8 cellular contexts compared by ENCODE assay signal in the genomic region with DNA sequence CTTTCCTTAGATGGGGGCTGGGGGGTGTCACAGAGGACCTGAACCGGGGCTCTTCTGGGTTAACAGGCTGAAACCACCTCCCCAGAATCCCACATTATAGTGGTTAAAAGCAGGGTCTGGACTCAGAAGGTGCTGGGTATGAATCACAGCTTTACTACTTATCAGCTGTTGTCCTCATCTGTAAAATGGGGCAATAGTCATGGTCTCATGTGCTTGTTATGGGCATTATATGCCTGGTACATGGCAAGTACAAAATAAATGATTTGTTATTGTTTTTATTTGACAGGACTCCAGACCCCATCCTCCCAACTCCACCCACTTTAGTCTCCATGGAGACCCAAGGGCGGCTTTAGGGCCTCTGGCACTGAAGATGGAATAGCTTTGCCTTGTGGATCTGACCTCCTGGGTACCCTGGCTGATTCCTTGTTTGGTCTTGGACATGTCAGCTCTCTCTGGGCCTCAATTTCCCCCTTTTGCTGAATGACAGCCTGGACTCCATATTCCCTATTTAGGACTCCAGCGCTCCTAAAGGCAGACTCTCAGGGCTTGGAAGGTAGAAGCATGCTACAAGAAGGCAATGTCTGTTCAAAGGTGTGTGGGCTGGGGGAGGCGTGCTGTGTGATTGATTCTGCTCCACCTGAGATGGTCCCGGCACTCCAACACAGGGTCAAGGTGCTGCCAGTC. TPM values are rescaled to one million over a fixed set of nuclear protein-coding genes. Genes with fewer than 3 reads are reported as not detected.
A peak's percentile ranks its signal among the peaks of the same experiment; 100 is the strongest.
DNase-seq lines count a peak whose midpoint lies in the region; ATAC-seq and TF ChIP-seq lines count a peak whose summit lies in the region.

No MANE protein-coding gene starts in this region.

- peaks cover 3% of the 10 kb centered on the region for H3K79me1 ChIP-seq in neuronal stem cell (ENCODE audit: low read depth, low read length)

- H2AFZ ChIP-seq in Loucy (ENCODE audit: low read length) = peak overlapping the region; percentile 90
- peak overlapping the region; percentile 93 for H2AFZ ChIP-seq in neuronal stem cell (ENCODE audit: low read length)

- H3K9me3 ChIP-seq in Loucy (ENCODE audit: insufficient read depth, low read depth, low read length) (no peaks in the 10 kb centered on the region), neuronal stem cell (replicated peaks in 1 of 2; ENCODE audit: control insufficient read depth in 2 of 2, insufficient read depth in 1 of 2, low read depth in 1 of 2, low read length in 2 of 2) (no peaks in the 10 kb centered on the region)

- H3K4ac ChIP-seq in neuronal stem cell (ENCODE audit: low read length) = no peak overlapping the region

- H3K9ac ChIP-seq in Loucy (ENCODE audit: low read depth, low read length, poor library complexity, severe bottlenecking) = peak overlapping the region; percentile 84
- peak overlapping the region; percentile 83 for H3K9ac ChIP-seq in neuronal stem cell (ENCODE audit: low read depth, low read length, poor library complexity)

- DNase-seq in Calu3 = no peak
- no peak for DNase-seq in effector memory CD8-positive, alpha-beta T cell
- no peak for DNase-seq in neuronal stem cell (ENCODE audit: low spot score)
- DNase-seq in NCI-H128 (lab: John Stamatoyannopoulos, UW; ENCODE audit: unreplicated experiment) = no peak
- no peak for DNase-seq in NCI-H774 (lab: John Stamatoyannopoulos, UW)
- no peak for DNase-seq in SKM-1 (lab: John Stamatoyannopoulos, UW; ENCODE audit: unreplicated experiment)

- peak overlapping the region; percentile 91 for H3K4me3 Mint-ChIP-seq in Calu3 (ENCODE audit: low read depth, unreplicated experiment)
- H3K4me3 Mint-ChIP-seq in effector memory CD8-positive, alpha-beta T cell = peak overlapping the region; percentile 85 to 90

- no peaks in the 10 kb centered on the region for H3K27me3 Mint-ChIP-seq in Calu3 (ENCODE audit: unreplicated experiment)
- no peaks in the 10 kb centered on the region for H3K27me3 Mint-ChIP-seq in effector memory CD8-positive, alpha-beta T cell

- no peak overlapping the region for H4K91ac ChIP-seq in neuronal stem cell (ENCODE audit: low read depth, low read length, poor library complexity)

- H4K20me1 ChIP-seq in Loucy (ENCODE audit: insufficient read depth, low read length, poor library complexity, severe bottlenecking) = peaks cover 18% of the 10 kb centered on the region

- WGBS in neuronal stem cell (ENCODE audit: extremely low coverage in 2 of 2, insufficient read length in 2 of 2, insufficient replicate concordance in 1 of 2), 2 donors = no CpG with 5 or more reads among the region's 5 CpGs

- H4K8ac ChIP-seq in neuronal stem cell (ENCODE audit: low read depth, low read length) = no peak overlapping the region

- H3K27me3 ChIP-seq in Loucy (ENCODE audit: insufficient read depth, low read length, poor library complexity, severe bottlenecking) (no peaks in the 10 kb centered on the region), neuronal stem cell (ENCODE audit: control insufficient read depth in 3 of 3, insufficient read depth in 3 of 3, low read depth in 1 of 3, low read length in 3 of 3) (no peaks in the 10 kb centered on the region)

- H2BK15ac ChIP-seq in neuronal stem cell (ENCODE audit: low read length) = no peak overlapping the region

- no peak overlapping the region for H3K14ac ChIP-seq in neuronal stem cell (ENCODE audit: low read length)

- H2AK5ac ChIP-seq in neuronal stem cell (ENCODE audit: low read depth, low read length) = no peak overlapping the region

- H3K27ac ChIP-seq in neuronal stem cell (replicated peaks; ENCODE audit: low read length) = no peak overlapping the region

- ATAC-seq in effector memory CD8-positive, alpha-beta T cell (replicated peaks) = no peak
- ATAC-seq in GM19467 (IDR thresholded peaks at IDR 0.05; ENCODE audit: unreplicated experiment) = no peak

- H3K18ac ChIP-seq in neuronal stem cell (ENCODE audit: low read length) = peak overlapping the region; percentile 94

- BruUV-seq in Calu3 (replicated peaks; lab: Mats Ljungman, UMichigan) = no TSS peak

- peak overlapping the region; percentile 91 for H3K4me2 ChIP-seq in Loucy (ENCODE audit: low read depth, low read length, poor library complexity, severe bottlenecking)
- H3K4me2 ChIP-seq in neuronal stem cell (ENCODE audit: insufficient read depth, low read length, poor library complexity, severe bottlenecking) = peak overlapping the region; percentile 74

- TF ChIP-seq CTCF in Calu3 (IDR thresholded peaks at IDR 0.05; ENCODE audit: unreplicated experiment) (no peak), Loucy (conservative IDR thresholded peaks at IDR 0.05; ENCODE audit: low read length) (no peak)

- peaks cover 41% of the 10 kb centered on the region for H3K36me3 Mint-ChIP-seq in Calu3 (ENCODE audit: insufficient read depth, unreplicated experiment)
- H3K36me3 Mint-ChIP-seq in effector memory CD8-positive, alpha-beta T cell (ENCODE audit: insufficient read depth) = peaks cover 10% of the 10 kb centered on the region

- no peaks in the 10 kb centered on the region for H3F3A ChIP-seq in Loucy (ENCODE audit: low read depth)

- H3K23ac ChIP-seq in neuronal stem cell (ENCODE audit: low read depth, low read length, poor library complexity) = peak overlapping the region; percentile 94

- no peaks in the 10 kb centered on the region for H3K36me3 ChIP-seq in Loucy (ENCODE audit: insufficient read depth, low read length)
- peaks cover 0 to 4% of the 10 kb centered on the region in 2 donors for H3K36me3 ChIP-seq in neuronal stem cell (replicated peaks in 1 of 2; ENCODE audit: control insufficient read depth in 2 of 2, insufficient read depth in 2 of 2, low read length in 2 of 2)

- CTCF ChIA-PET in Calu3 (lab: Charles Lee) = interaction anchor here (0.6 to 1.4 kb wide), 4 partner anchors 27 to 1425 kb away, joined by 3 to 6 read pairs (median 4); a partner anchor contains a TSS

- H3K9me3 Mint-ChIP-seq in Calu3 (ENCODE audit: low read depth, unreplicated experiment) = no peaks in the 10 kb centered on the region
- no peaks in the 10 kb centered on the region for H3K9me3 Mint-ChIP-seq in effector memory CD8-positive, alpha-beta T cell

- no peak overlapping the region for H2BK12ac ChIP-seq in neuronal stem cell (ENCODE audit: low read length)

- peaks cover 28% of the 10 kb centered on the region for H3K4me1 Mint-ChIP-seq in Calu3 (ENCODE audit: low read depth, unreplicated experiment)
- peaks cover 29 to 37% of the 10 kb centered on the region in 2 donors for H3K4me1 Mint-ChIP-seq in effector memory CD8-positive, alpha-beta T cell (ENCODE audit: low read depth in 2 of 2)

- peak overlapping the region; percentile 92 for H2BK5ac ChIP-seq in neuronal stem cell (ENCODE audit: low read length)

- peaks cover 33% of the 10 kb centered on the region for H3K79me2 ChIP-seq in Loucy (ENCODE audit: insufficient read depth, low read length)

- H3K4me3 ChIP-seq in Loucy (ENCODE audit: low read length, poor library complexity, severe bottlenecking) (peak overlapping the region; percentile 98), neuronal stem cell (ENCODE audit: low read length in 2 of 2) (peak overlapping the region; percentile 69 to 78)

- H2BK120ac ChIP-seq in neuronal stem cell (ENCODE audit: low read depth, low read length) = no peak overlapping the region

- peaks cover 28% of the 10 kb centered on the region for H3K4me1 ChIP-seq in Loucy (ENCODE audit: insufficient read depth, low read length, poor library complexity, severe bottlenecking)
- H3K4me1 ChIP-seq in neuronal stem cell (ENCODE audit: control insufficient read depth in 2 of 2, insufficient read depth in 1 of 2, low read depth in 1 of 2, low read length in 2 of 2) = peaks cover 8 to 24% of the 10 kb centered on the region in 2 donors

- H3K9me2 ChIP-seq in Loucy (replicated peaks; ENCODE audit: low read depth, low read length) = no peaks in the 10 kb centered on the region

- intact Hi-C loops in Calu3 (cut with micrococcal nuclease; ENCODE audit: unreplicated experiment) = loop anchor here (5.0 kb wide), 1 partner anchor 113 kb away; a partner anchor contains a TSS

- peak overlapping the region; percentile 82 for H3K27ac Mint-ChIP-seq in Calu3 (ENCODE audit: unreplicated experiment)
- H3K27ac Mint-ChIP-seq in effector memory CD8-positive, alpha-beta T cell = peak overlapping the region in 1 of 2 donors; percentile 13

RNA-seq across cellular contexts. Expression of a gene that starts 0.8 kb away (rescaled TPM):
- 59.7 and 61.0 TPM in 2 replicates for total RNA-seq in Calu3 (2022)
- 25.4 TPM for polyA plus RNA-seq in neuronal stem cell (2013, experiment 1 of 2)
- 25.4 TPM for polyA plus RNA-seq in neuronal stem cell (2013, experiment 2 of 2)

RNA-seq across cellular contexts. Expression of a gene that starts 27.1 kb away (rescaled TPM):
- 2.5 TPM in 1 of 2 replicates, not detected in the other for total RNA-seq in Calu3 (2022)
- 44.6 TPM for polyA plus RNA-seq in neuronal stem cell (2013, experiment 1 of 2)
- 40.6 TPM for polyA plus RNA-seq in neuronal stem cell (2013, experiment 2 of 2)

RNA-seq across cellular contexts. Expression of a gene that starts 42.5 kb away (rescaled TPM):
- 4.1 and 4.2 TPM in 2 replicates for total RNA-seq in Calu3 (2022)
- polyA plus RNA-seq in neuronal stem cell (2013, experiment 1 of 2) = 4.8 TPM
- 4.6 TPM for polyA plus RNA-seq in neuronal stem cell (2013, experiment 2 of 2)
